In genomic region chr7:149817301-149817771, GRCh38 we compare ENCODE assay signal across 19 cellular contexts.
"Had no signal": no experiment of that assay in that cellular context is flagged by ENCODE, and none has a peak within 500 bp of the region (broad histone marks: within the 10 kb centered on the region; RNA-seq: fewer than 3 reads in every experiment).

No MANE protein-coding gene starts in this region.

- H3K4me3 ChIP-seq: esophagus muscularis mucosa, gastrocnemius medialis, heart right ventricle, left lung, right lobe of liver, testis, tibial nerve had no signal

- H3K4me3 Mint-ChIP-seq: dendritic cell treated with granulocyte-macrophage colony-stimulating factor and Interleukin-4, amounts not matched to agents 40 ng/mL and 50 ng/mL, for 4 days; effector memory CD8-positive, alpha-beta T cell; naive thymus-derived CD4-positive, alpha-beta T cell; nephron progenitor cell; stimulated activated memory B cell treated with anti-CD40 and anti-IgM and Interleukin-4, amounts not matched to agents 10 μg/mL and 1 μg/mL and 100 μg/mL, for 72 hours; stimulated activated naive CD8-positive, alpha-beta T cell treated with anti-CD3 and anti-CD28 coated beads, Interleukin-15, amount 100 ng/mL, for 72 hours had no signal

- H3K36me3 ChIP-seq: esophagus muscularis mucosa, gastrocnemius medialis, heart right ventricle, left lung, neutrophil, right lobe of liver, tibial nerve had no signal

- H3K27me3 ChIP-seq: gastrocnemius medialis, neutrophil, right lobe of liver, testis had no signal

- ATAC-seq: effector memory CD8-positive, alpha-beta T cell; gastrocnemius medialis; heart right ventricle; left lung; naive thymus-derived CD4-positive, alpha-beta T cell; right lobe of liver; stimulated activated memory B cell treated with anti-CD40 and anti-IgM and Interleukin-4, amounts not matched to agents 10 μg/mL and 1 μg/mL and 100 μg/mL, for 72 hours; stimulated activated naive CD8-positive, alpha-beta T cell treated with anti-CD3 and anti-CD28 coated beads, Interleukin-15, amount 100 ng/mL, for 72 hours had no signal

- H3K4me1 Mint-ChIP-seq: stimulated activated memory B cell treated with anti-CD40 and anti-IgM and Interleukin-4, amounts not matched to agents 10 μg/mL and 1 μg/mL and 100 μg/mL, for 72 hours had no signal

- DNase-seq: effector memory CD8-positive, alpha-beta T cell; gastrocnemius medialis; hypothalamus; naive thymus-derived CD4-positive, alpha-beta T cell; nephron progenitor cell; stimulated activated CD4-positive, alpha-beta T cell treated with anti-CD3 and anti-CD28 coated beads, Interleukin-15, amount 100 ng/mL, for 24 hours; stimulated activated CD4-positive, alpha-beta T cell treated with anti-CD3 and anti-CD28 coated beads, Interleukin-1b, Interleukin-23, amount 100 ng/mL, for 48 hours; stimulated activated CD4-positive, alpha-beta T cell treated with anti-CD3 and anti-CD28 coated beads, Interleukin-4, amount 100 ng/mL, for 24 hours; stimulated activated naive CD8-positive, alpha-beta T cell treated with anti-CD3 and anti-CD28 coated beads, Interleukin-15, amount 100 ng/mL, for 72 hours; testis had no signal

- H3K9me3 ChIP-seq: esophagus muscularis mucosa, gastrocnemius medialis, heart right ventricle, left lung, neutrophil, right lobe of liver, testis, tibial nerve had no signal

- H3K9me3 Mint-ChIP-seq: dendritic cell treated with granulocyte-macrophage colony-stimulating factor and Interleukin-4, amounts not matched to agents 40 ng/mL and 50 ng/mL, for 4 days; effector memory CD8-positive, alpha-beta T cell; naive thymus-derived CD4-positive, alpha-beta T cell; nephron progenitor cell; stimulated activated memory B cell treated with anti-CD40 and anti-IgM and Interleukin-4, amounts not matched to agents 10 μg/mL and 1 μg/mL and 100 μg/mL, for 72 hours; stimulated activated naive CD8-positive, alpha-beta T cell treated with anti-CD3 and anti-CD28 coated beads, Interleukin-15, amount 100 ng/mL, for 72 hours had no signal

- H3K27ac Mint-ChIP-seq: dendritic cell treated with granulocyte-macrophage colony-stimulating factor and Interleukin-4, amounts not matched to agents 40 ng/mL and 50 ng/mL, for 4 days; effector memory CD8-positive, alpha-beta T cell; naive thymus-derived CD4-positive, alpha-beta T cell; nephron progenitor cell; stimulated activated memory B cell treated with anti-CD40 and anti-IgM and Interleukin-4, amounts not matched to agents 10 μg/mL and 1 μg/mL and 100 μg/mL, for 72 hours had no signal

- H3K36me3 Mint-ChIP-seq: naive thymus-derived CD4-positive, alpha-beta T cell; stimulated activated memory B cell treated with anti-CD40 and anti-IgM and Interleukin-4, amounts not matched to agents 10 μg/mL and 1 μg/mL and 100 μg/mL, for 72 hours had no signal

- H3K27ac ChIP-seq: epithelial cell of prostate, esophagus muscularis mucosa, gastrocnemius medialis, heart right ventricle, left lung, neutrophil, right lobe of liver, testis, tibial nerve had no signal

- H3K4me1 ChIP-seq: esophagus muscularis mucosa, gastrocnemius medialis, heart right ventricle, left lung, testis, tibial nerve had no signal

- H3K27me3 Mint-ChIP-seq: dendritic cell treated with granulocyte-macrophage colony-stimulating factor and Interleukin-4, amounts not matched to agents 40 ng/mL and 50 ng/mL, for 4 days; effector memory CD8-positive, alpha-beta T cell; naive thymus-derived CD4-positive, alpha-beta T cell; stimulated activated naive CD8-positive, alpha-beta T cell treated with anti-CD3 and anti-CD28 coated beads, Interleukin-15, amount 100 ng/mL, for 72 hours had no signal
